ENCODE assay signal across 16 cellular contexts in the genomic region with DNA sequence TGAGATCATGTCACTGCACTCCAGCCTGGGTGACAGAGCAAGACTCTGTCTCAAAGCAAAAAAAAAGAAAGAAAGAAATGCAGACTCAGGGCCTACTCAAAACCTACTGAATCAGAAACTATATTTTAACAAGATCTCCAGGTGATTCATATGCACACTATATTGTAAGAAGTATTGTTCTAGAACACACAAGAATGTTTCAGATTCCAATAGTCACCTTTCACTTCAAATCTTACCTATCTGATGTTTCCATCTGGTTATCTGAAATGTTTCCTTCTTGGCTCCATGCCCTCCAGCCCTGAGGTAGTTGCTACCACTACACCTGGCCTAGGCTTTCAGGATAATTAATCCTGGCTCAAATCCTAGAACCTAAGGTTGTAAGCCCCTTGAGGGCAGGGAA. TPM values are rescaled to one million over a fixed set of nuclear protein-coding genes. Genes with fewer than 3 reads are reported as not detected.
A peak's percentile ranks its signal among the peaks of the same experiment; 100 is the strongest.
DNase-seq lines count a peak whose midpoint lies in the region; ATAC-seq and TF ChIP-seq lines count a peak whose summit lies in the region.
"Had no signal": no experiment of that assay in that cellular context is flagged by ENCODE, and none has a peak within 500 bp of the region (broad histone marks: within the 10 kb centered on the region; RNA-seq: fewer than 3 reads in every experiment).

No MANE protein-coding gene starts in this region.

- H2AFZ ChIP-seq in trophoblast cell (ENCODE audit: insufficient read depth, low read length, poor library complexity), result no peak overlapping the region

- H3K18ac ChIP-seq in trophoblast cell (ENCODE audit: low read length), result no peak overlapping the region

- no peak for DNase-seq in activated T-cell treated with anti-CD3 and anti-CD28 coated beads, Interleukin-2, amount 50 U/mL, for 72 hours
- DNase-seq in activated T-cell treated with anti-CD3 and anti-CD28 coated beads, Interleukin-2, amount 50 U/mL, for 48 hours, result no peak
- peak; percentile 60 to 88 for DNase-seq in trophoblast cell
- no peak for DNase-seq in NK-92 treated with Interleukin-12 subunit alpha and Interleukin-12 subunit beta, amount 100 ng/mL, for 24 hours (lab: John Stamatoyannopoulos, UW)
- DNase-seq: 8988T; AML-193; CD8-positive, alpha-beta memory T cell; DMS 273 treated with DMSO at 0.1 percent for 48 hours; GOT3; H9 had no signal

- no peak overlapping the region for H3K27ac ChIP-seq in trophoblast cell (ENCODE audit: low read depth, low read length)
- H3K27ac ChIP-seq: BLaER1 had no signal

- no peak overlapping the region for H3K4me2 ChIP-seq in trophoblast cell (ENCODE audit: low read length)
- H3K4me2 ChIP-seq: BLaER1 had no signal

- TF ChIP-seq POLR2A in GM18505 (IDR thresholded peaks at IDR 0.05; ENCODE audit: borderline replicate concordance, extremely low read depth, insufficient read depth, insufficient read length), result no peak

- H3K9ac ChIP-seq in trophoblast cell (ENCODE audit: low read length), result no peak overlapping the region
- H3K9ac ChIP-seq: BLaER1 had no signal

- H3K9me3 ChIP-seq in trophoblast cell (ENCODE audit: insufficient read depth, low read depth, low read length), result no peaks in the 10 kb centered on the region
- H3K9me3 ChIP-seq: BLaER1 had no signal

- H3K36me3 Mint-ChIP-seq in activated T-cell treated with anti-CD3 and anti-CD28 coated beads, Interleukin-2, amount 50 U/mL, for 72 hours (ENCODE audit: insufficient read depth in 2 of 2), result no peaks in the 10 kb centered on the region
- no peaks in the 10 kb centered on the region for H3K36me3 Mint-ChIP-seq in dendritic cell treated with granulocyte-macrophage colony-stimulating factor and Interleukin-4, amounts not matched to agents 40 ng/mL and 50 ng/mL, for 4 days (ENCODE audit: low read depth)
- H3K36me3 Mint-ChIP-seq: CD8-positive, alpha-beta memory T cell had no signal

- no peaks in the 10 kb centered on the region for H3K79me2 ChIP-seq in trophoblast cell (ENCODE audit: control insufficient read depth, insufficient read depth, low read length, poor library complexity)

- H3K4me3 Mint-ChIP-seq in activated T-cell treated with anti-CD3 and anti-CD28 coated beads, Interleukin-2, amount 50 U/mL, for 72 hours, result no peak overlapping the region
- H3K4me3 Mint-ChIP-seq in dendritic cell treated with granulocyte-macrophage colony-stimulating factor and Interleukin-4, amounts not matched to agents 40 ng/mL and 50 ng/mL, for 4 days, result no peak overlapping the region
- H3K4me3 Mint-ChIP-seq: CD8-positive, alpha-beta memory T cell; H9 had no signal

- H3K4me1 ChIP-seq in trophoblast cell (ENCODE audit: control insufficient read depth in 1 of 2, insufficient read depth in 2 of 2, low read length in 2 of 2), result peaks cover 7 to 9% of the 10 kb centered on the region in 2 experiments

- intact Hi-C loops in dendritic cell treated with granulocyte-macrophage colony-stimulating factor and Interleukin-4, amounts not matched to agents 40 ng/mL and 50 ng/mL, for 4 days (cut with micrococcal nuclease), result no loop called here

- no peak overlapping the region for H4K12ac ChIP-seq in trophoblast cell (ENCODE audit: low read depth, low read length)

- peaks cover 0 to 5% of the 10 kb centered on the region in 2 donors for H3K9me3 Mint-ChIP-seq in activated T-cell treated with anti-CD3 and anti-CD28 coated beads, Interleukin-2, amount 50 U/mL, for 72 hours
- peaks cover 9% of the 10 kb centered on the region for H3K9me3 Mint-ChIP-seq in dendritic cell treated with granulocyte-macrophage colony-stimulating factor and Interleukin-4, amounts not matched to agents 40 ng/mL and 50 ng/mL, for 4 days
- H3K9me3 Mint-ChIP-seq: H9 had no signal

- H3K27me3 ChIP-seq in trophoblast cell (ENCODE audit: insufficient read depth, low read length), result no peaks in the 10 kb centered on the region
- H3K27me3 ChIP-seq: BLaER1 had no signal

- peak; percentile 27 to 66 for ATAC-seq in activated T-cell treated with anti-CD3 and anti-CD28 coated beads, Interleukin-2, amount 50 U/mL, for 72 hours (replicated peaks in 1 of 2)
- no peak for ATAC-seq in GM18505 (IDR thresholded peaks at IDR 0.05; ENCODE audit: unreplicated experiment)
- no peak for ATAC-seq in HG03469 (IDR thresholded peaks at IDR 0.05; ENCODE audit: unreplicated experiment)
- ATAC-seq: GM12878, HepG2 had no signal

- no peaks in the 10 kb centered on the region for H3K4me1 Mint-ChIP-seq in activated T-cell treated with anti-CD3 and anti-CD28 coated beads, Interleukin-2, amount 50 U/mL, for 72 hours (ENCODE audit: low read depth)
- H3K4me1 Mint-ChIP-seq in dendritic cell treated with granulocyte-macrophage colony-stimulating factor and Interleukin-4, amounts not matched to agents 40 ng/mL and 50 ng/mL, for 4 days (ENCODE audit: low read depth), result peaks cover 24% of the 10 kb centered on the region
- H3K4me1 Mint-ChIP-seq: CD8-positive, alpha-beta memory T cell had no signal

- H3K4me3 ChIP-seq in trophoblast cell (ENCODE audit: low read depth, low read length), result no peak overlapping the region
- H3K4me3 ChIP-seq: BLaER1, GM12878 had no signal

- H4K8ac ChIP-seq in trophoblast cell (ENCODE audit: low read depth, low read length), result no peak overlapping the region

- no peaks in the 10 kb centered on the region for H3K36me3 ChIP-seq in trophoblast cell (ENCODE audit: control insufficient read depth in 1 of 2, insufficient read depth in 2 of 2, low read length in 2 of 2)
- H3K36me3 ChIP-seq: BLaER1 had no signal

- no peak overlapping the region for H2AK5ac ChIP-seq in trophoblast cell (ENCODE audit: low read length)

- no peak overlapping the region for H3K4ac ChIP-seq in trophoblast cell (ENCODE audit: low read depth, low read length)

- H3K27me3 Mint-ChIP-seq in activated T-cell treated with anti-CD3 and anti-CD28 coated beads, Interleukin-2, amount 50 U/mL, for 72 hours (ENCODE audit: low read depth), result peaks cover 21% of the 10 kb centered on the region
- H3K27me3 Mint-ChIP-seq in dendritic cell treated with granulocyte-macrophage colony-stimulating factor and Interleukin-4, amounts not matched to agents 40 ng/mL and 50 ng/mL, for 4 days, result no peaks in the 10 kb centered on the region

- H3K14ac ChIP-seq in trophoblast cell (ENCODE audit: low read length), result no peak overlapping the region

- no peak overlapping the region for H3K23ac ChIP-seq in trophoblast cell (ENCODE audit: low read length)

- no peak overlapping the region for H3K27ac Mint-ChIP-seq in activated T-cell treated with anti-CD3 and anti-CD28 coated beads, Interleukin-2, amount 50 U/mL, for 72 hours
- peak overlapping the region; percentile 31 for H3K27ac Mint-ChIP-seq in dendritic cell treated with granulocyte-macrophage colony-stimulating factor and Interleukin-4, amounts not matched to agents 40 ng/mL and 50 ng/mL, for 4 days
- H3K27ac Mint-ChIP-seq: CD8-positive, alpha-beta memory T cell; H9 had no signal

- no peak overlapping the region for H2BK12ac ChIP-seq in trophoblast cell (ENCODE audit: low read length)

- no peak overlapping the region for H2BK5ac ChIP-seq in trophoblast cell (ENCODE audit: low read depth, low read length, poor library complexity)

- peaks cover 10% of the 10 kb centered on the region for H3K79me1 ChIP-seq in trophoblast cell (ENCODE audit: low read length)

- no peak overlapping the region for H4K91ac ChIP-seq in trophoblast cell (ENCODE audit: low read depth, low read length)

- no peak overlapping the region for H2BK120ac ChIP-seq in trophoblast cell (ENCODE audit: insufficient read depth, low read length, poor library complexity)

RNA-seq across cellular contexts. Expression of a gene that starts 36.8 kb away (rescaled TPM):
- total RNA-seq in activated T-cell treated with anti-CD3 and anti-CD28 coated beads, Interleukin-2, amount 50 U/mL, for 72 hours, result 10 to 100 TPM; 38.2 to 40.8 TPM
- polyA plus RNA-seq in trophoblast cell (2013), result 149 and 156 TPM in 2 replicates

Comparison
In these comparisons a context has a peak if more than half of its experiments do, and no peak if none do; other contexts are left out.
1. ATAC-seq: peak in activated T-cell treated with anti-CD3 and anti-CD28 coated beads, Interleukin-2, amount 50 U/mL, for 72 hours (2 of 2); none in GM18505 (single experiment) and HG03469 (single experiment).
2. DNase-seq: peak in trophoblast cell (2 of 2); none in activated T-cell treated with anti-CD3 and anti-CD28 coated beads, Interleukin-2, amount 50 U/mL, for 72 hours (0 of 2), activated T-cell treated with anti-CD3 and anti-CD28 coated beads, Interleukin-2, amount 50 U/mL, for 48 hours (0 of 2) and NK-92 treated with Interleukin-12 subunit alpha and Interleukin-12 subunit beta, amount 100 ng/mL, for 24 hours (single experiment).